In the genomic region with DNA sequence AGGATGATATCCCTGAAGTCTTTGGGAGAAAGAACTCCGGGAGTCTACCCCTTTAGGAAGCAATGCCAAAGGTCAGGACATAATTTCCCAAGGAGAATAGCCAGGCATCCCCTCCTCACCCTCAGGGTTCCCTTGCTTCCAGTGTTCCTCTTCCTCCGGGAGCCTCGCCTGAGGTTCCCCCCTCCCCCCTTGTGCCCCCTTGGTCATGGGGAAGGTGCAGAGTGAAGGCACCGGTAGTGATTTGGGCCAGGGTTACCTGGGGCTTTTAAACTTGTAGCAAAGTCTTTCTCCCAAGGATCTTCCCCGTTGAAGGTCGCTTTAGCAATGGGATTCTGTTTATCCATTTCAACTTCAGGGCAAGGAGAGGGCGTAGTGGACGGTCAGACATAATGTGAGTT, we compare ENCODE assay signal across 8 cellular contexts. TPM values are rescaled to one million over a fixed set of nuclear protein-coding genes. Genes with fewer than 3 reads are reported as not detected.
DNase-seq lines count a peak whose midpoint lies in the region; ATAC-seq and TF ChIP-seq lines count a peak whose summit lies in the region.
"Had no signal": no experiment of that assay in that cellular context is flagged by ENCODE, and none has a peak within 500 bp of the region (broad histone marks: within the 10 kb centered on the region; RNA-seq: fewer than 3 reads in every experiment).

No MANE protein-coding gene starts in this region.

- CTCF ChIA-PET in activated CD8-positive, alpha-beta T cell treated with anti-CD3 and anti-CD28 coated beads for 36 hours (lab: Charles Lee) = interaction anchor here (1.1 to 2.3 kb wide), 2 partner anchors 30 to 38 kb away, joined by 4 to 10 read pairs; no protein-coding TSS in a partner anchor

- peak overlapping the region; percentile 81 for H3K4me3 ChIP-seq in iPS-20b (ENCODE audit: low read length)
- peak overlapping the region; percentile 54 to 63 (median 55) for H3K4me3 ChIP-seq in skeletal muscle tissue (ENCODE audit: low read length in 3 of 3)

- H3K23me2 ChIP-seq in H9 (ENCODE audit: insufficient read length, low read depth, low read length, poor library complexity, severe bottlenecking) = peaks cover 27% of the 10 kb centered on the region

- H3K4me1 ChIP-seq in H9 (ENCODE audit: insufficient read depth, low read length) (no peaks in the 10 kb centered on the region), iPS-20b (ENCODE audit: insufficient read depth, low read length) (peaks cover 8% of the 10 kb centered on the region; the same call in 1 of the 2 replicates), skeletal muscle tissue (ENCODE audit: control insufficient read depth in 3 of 3, insufficient read depth in 3 of 3, low read length in 3 of 3) (peaks cover 12 to 13% (median 13%) of the 10 kb centered on the region in 3 donors)

- no peaks in the 10 kb centered on the region for H3K79me1 ChIP-seq in H9 (ENCODE audit: insufficient read depth, low read depth, low read length, poor library complexity, severe bottlenecking)

- H3K14ac ChIP-seq in H9 (ENCODE audit: insufficient read depth, low read length) = no peak overlapping the region

- no peak overlapping the region for H2BK15ac ChIP-seq in H9 (ENCODE audit: low read depth, low read length)

- no peak overlapping the region for H2BK120ac ChIP-seq in H9 (ENCODE audit: low read depth, low read length, poor library complexity, severe bottlenecking)

- H3K27me3 ChIP-seq in H9 (ENCODE audit: insufficient read depth, low read length) (peaks cover 24% of the 10 kb centered on the region), iPS-20b (ENCODE audit: insufficient read depth, low read length) (peaks cover 66% of the 10 kb centered on the region), skeletal muscle tissue (ENCODE audit: control insufficient read depth in 3 of 3, insufficient read depth in 3 of 3, low read length in 3 of 3) (peaks cover 24 to 29% (median 25%) of the 10 kb centered on the region in 3 donors)

- H4K5ac ChIP-seq in H9 (ENCODE audit: insufficient read length, low read depth, low read length) = no peak overlapping the region

- no peak overlapping the region for H2AK5ac ChIP-seq in H9 (ENCODE audit: insufficient read length, low read length)

- H3K18ac ChIP-seq in H9 (ENCODE audit: insufficient read length, low read depth, low read length) = no peak overlapping the region

- peaks cover 16 to 17% of the 10 kb centered on the region in 2 experiments for H3K4me1 Mint-ChIP-seq in H9
- peaks cover 16% of the 10 kb centered on the region for H3K4me1 Mint-ChIP-seq in activated CD8-positive, alpha-beta T cell treated with anti-CD3 and anti-CD28 coated beads for 36 hours (ENCODE audit: low read depth)

- H4K91ac ChIP-seq in H9 (ENCODE audit: insufficient read length, low read depth, low read length) = no peak overlapping the region

- H3K23ac ChIP-seq in H9 (ENCODE audit: insufficient read length, low read depth, low read length) = no peak overlapping the region

- POLR2A ChIA-PET in activated CD8-positive, alpha-beta T cell treated with anti-CD3 and anti-CD28 coated beads for 36 hours (lab: Charles Lee) = interaction anchor here (1.5 kb wide), 1 partner anchor 38 kb away, joined by 5 read pairs; no protein-coding TSS in a partner anchor

- H3K36me3 ChIP-seq in iPS-20b (ENCODE audit: insufficient read depth, low read depth, low read length) = no peaks in the 10 kb centered on the region
- no peaks in the 10 kb centered on the region for H3K36me3 ChIP-seq in skeletal muscle tissue (ENCODE audit: control insufficient read depth in 3 of 3, insufficient read depth in 3 of 3, low read length in 3 of 3)

- no peaks in the 10 kb centered on the region; a peak in 1 of 7 replicates for H3K36me3 Mint-ChIP-seq in H9 (ENCODE audit: insufficient read depth in 1 of 3, low read depth in 3 of 3)
- peaks cover 3% of the 10 kb centered on the region for H3K36me3 Mint-ChIP-seq in activated CD8-positive, alpha-beta T cell treated with anti-CD3 and anti-CD28 coated beads for 36 hours (ENCODE audit: low read depth)

- H3K56ac ChIP-seq in H9 (ENCODE audit: insufficient read length, low read depth, low read length) = no peak overlapping the region

- no peak overlapping the region for H2BK20ac ChIP-seq in H9 (ENCODE audit: low read depth, low read length, poor library complexity, severe bottlenecking)

- TF ChIP-seq CTCF in H9 (conservative IDR thresholded peaks at IDR 0.05) = no peak
- no peak for TF ChIP-seq CTCF in activated CD8-positive, alpha-beta T cell treated with anti-CD3 and anti-CD28 coated beads for 36 hours (IDR thresholded peaks at IDR 0.05)

- H3T11ph ChIP-seq in H9 (ENCODE audit: low read length) = no peak overlapping the region

- no peak overlapping the region for H3K9ac ChIP-seq in H9 (ENCODE audit: extremely low read depth, insufficient read length, low read length)
- no peak overlapping the region for H3K9ac ChIP-seq in iPS-20b (ENCODE audit: low read depth, low read length)
- peak overlapping the region in 2 of 3 donors; percentile 33 to 50 for H3K9ac ChIP-seq in skeletal muscle tissue (ENCODE audit: low read depth in 1 of 3, low read length in 3 of 3)

- intact Hi-C loops in activated CD8-positive, alpha-beta T cell treated with anti-CD3 and anti-CD28 coated beads for 36 hours (cut with micrococcal nuclease) = loop anchor here (10.0 kb wide), 1 partner anchor 82 kb away; no protein-coding TSS in a partner anchor

- H3K4me2 ChIP-seq in H9 (ENCODE audit: insufficient read depth, insufficient read length, low read length) = peak overlapping the region; percentile 81

- H2BK5ac ChIP-seq in H9 (ENCODE audit: insufficient read length, low read length) = no peak overlapping the region

- H3K27ac ChIP-seq in H9 (ENCODE audit: insufficient read length, low read depth, low read length) = no peak overlapping the region
- H3K27ac ChIP-seq in iPS-20b (ENCODE audit: low read length) = no peak overlapping the region
- H3K27ac ChIP-seq in skeletal muscle tissue (ENCODE audit: low read depth, low read length) = no peak overlapping the region

- no peaks in the 10 kb centered on the region; a peak in 1 of 5 replicates for H3K9me3 Mint-ChIP-seq in H9
- peaks cover 10% of the 10 kb centered on the region for H3K9me3 Mint-ChIP-seq in activated CD8-positive, alpha-beta T cell treated with anti-CD3 and anti-CD28 coated beads for 36 hours

- no peak overlapping the region for H3K27ac Mint-ChIP-seq in H9
- H3K27ac Mint-ChIP-seq in activated CD8-positive, alpha-beta T cell treated with anti-CD3 and anti-CD28 coated beads for 36 hours = no peak overlapping the region

- no peaks in the 10 kb centered on the region for H3K79me2 ChIP-seq in H9 (ENCODE audit: insufficient read depth, low read length)

- DNase-seq in H9 = no peak
- DNase-seq in activated CD8-positive, alpha-beta T cell treated with anti-CD3 and anti-CD28 coated beads for 36 hours = no peak
- no peak for DNase-seq in SK-N-DZ (ENCODE audit: low spot score)
- no peak for DNase-seq in NCI-H69 (lab: John Stamatoyannopoulos, UW)
- DNase-seq: NCI-H1436 treated with DMSO at 0.1 percent for 48 hours had no signal

- WGBS in H9 (ENCODE audit: extremely low coverage, insufficient read length, low lambda C conversion rate) = no CpG with 5 or more reads among the region's 8 CpGs

- no peak for ATAC-seq in activated CD8-positive, alpha-beta T cell treated with anti-CD3 and anti-CD28 coated beads for 36 hours
- ATAC-seq in GM18907 (IDR thresholded peaks at IDR 0.05; ENCODE audit: unreplicated experiment) = no peak

- H3K4ac ChIP-seq in H9 (ENCODE audit: low read depth, low read length) = no peak overlapping the region

- H2BK12ac ChIP-seq in H9 (ENCODE audit: insufficient read length, low read depth, low read length) = no peak overlapping the region

- H3K27me3 Mint-ChIP-seq in H9 (ENCODE audit: low read depth) = peaks cover 79% of the 10 kb centered on the region
- H3K27me3 Mint-ChIP-seq in activated CD8-positive, alpha-beta T cell treated with anti-CD3 and anti-CD28 coated beads for 36 hours = peaks cover 42% of the 10 kb centered on the region

- peak overlapping the region; percentile 65 to 90 for H3K4me3 Mint-ChIP-seq in H9
- H3K4me3 Mint-ChIP-seq in activated CD8-positive, alpha-beta T cell treated with anti-CD3 and anti-CD28 coated beads for 36 hours = peak overlapping the region; percentile 76

- H4K8ac ChIP-seq in H9 (replicated peaks; ENCODE audit: insufficient read length, low read depth, low read length) = no peak overlapping the region

- H4K20me1 ChIP-seq in H9 (ENCODE audit: control insufficient read depth, insufficient read depth, insufficient read length) = peaks cover 2% of the 10 kb centered on the region

- H2AFZ ChIP-seq in H9 (ENCODE audit: low read length) = no peak overlapping the region

- no peaks in the 10 kb centered on the region for H3K9me3 ChIP-seq in H9 (ENCODE audit: control insufficient read depth, low read depth, low read length)
- peaks cover 4% of the 10 kb centered on the region; the same call in 1 of the 2 replicates for H3K9me3 ChIP-seq in iPS-20b (ENCODE audit: insufficient read depth, low read depth, low read length)
- H3K9me3 ChIP-seq in skeletal muscle tissue (ENCODE audit: control insufficient read depth in 3 of 3, low read length in 3 of 3) = peaks cover 0 to 2% (median 0%) of the 10 kb centered on the region in 3 donors

RNA-seq across cellular contexts. Expression of a gene that starts 1.2 kb away (rescaled TPM):
- 0.20 and 0.24 TPM in 2 replicates for total RNA-seq in H9 (2021)
- 1 to 10 TPM in 1 of 2 experiments, under 1 TPM in 1; 0.77 to 1.4 TPM for total RNA-seq in activated CD8-positive, alpha-beta T cell treated with anti-CD3 and anti-CD28 coated beads for 36 hours
- total RNA-seq in skeletal muscle tissue = 1.0 TPM
- 0.14 TPM in 1 of 2 replicates, not detected in the other for polyA plus RNA-seq in SK-N-DZ (2014; cell fraction: cytosol; rRNA removed)
- polyA plus RNA-seq in SK-N-DZ (2014; cell fraction: nucleus; rRNA removed) = not detected in 2 replicates

Comparison
In these comparisons a context has a peak if more than half of its experiments do, and no peak if none do; other contexts are left out.
1. H3K9ac ChIP-seq: peak in skeletal muscle tissue (2 of 3); none in H9 (single experiment) and iPS-20b (single experiment).